1 cellular context compared by ENCODE assay signal in the genomic region with DNA sequence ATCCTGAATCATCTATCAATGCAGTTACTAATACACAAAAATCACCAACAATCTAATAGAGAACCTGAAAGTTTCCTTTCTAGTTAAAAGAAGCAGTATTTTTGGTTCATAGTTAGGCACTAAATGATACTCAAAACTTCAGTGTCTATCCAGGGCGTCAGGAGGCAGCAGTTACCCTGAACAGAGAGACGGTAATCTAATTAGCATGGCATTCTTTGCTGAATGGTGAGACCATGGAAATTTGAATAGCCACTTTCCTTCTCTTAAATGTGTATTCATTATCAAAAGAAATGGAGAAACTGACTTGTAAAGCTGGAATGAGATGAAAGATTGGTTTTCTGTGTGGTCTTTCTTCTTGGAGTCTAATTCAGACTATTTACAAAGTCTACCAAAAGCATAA.
TF ChIP-seq lines count a peak whose summit lies in the region.

No MANE protein-coding gene starts in this region.

TF ChIP-seq in WTC11, 78 proteins besides CTCF, POLR2A, EP300 and RAD21 (continued from another document):
- TF ChIP-seq ZNF232 (CRISPR knock-in tag; IDR thresholded peaks at IDR 0.05) (no peak), RELA (CRISPR knock-in tag; IDR thresholded peaks at IDR 0.05; ENCODE audit: borderline replicate concordance) (no peak), ZNF138 (CRISPR knock-in tag; conservative IDR thresholded peaks at IDR 0.05) (no peak), GABPB1 (CRISPR knock-in tag; IDR thresholded peaks at IDR 0.05) (no peak), CREB1 (CRISPR knock-in tag; IDR thresholded peaks at IDR 0.05) (no peak), SOX15 (CRISPR knock-in tag; IDR thresholded peaks at IDR 0.05) (no peak), TEAD4 (CRISPR knock-in tag; IDR thresholded peaks at IDR 0.05) (no peak), ZNF281 (CRISPR knock-in tag; IDR thresholded peaks at IDR 0.05) (no peak)
- TF ChIP-seq, protein P1, sequence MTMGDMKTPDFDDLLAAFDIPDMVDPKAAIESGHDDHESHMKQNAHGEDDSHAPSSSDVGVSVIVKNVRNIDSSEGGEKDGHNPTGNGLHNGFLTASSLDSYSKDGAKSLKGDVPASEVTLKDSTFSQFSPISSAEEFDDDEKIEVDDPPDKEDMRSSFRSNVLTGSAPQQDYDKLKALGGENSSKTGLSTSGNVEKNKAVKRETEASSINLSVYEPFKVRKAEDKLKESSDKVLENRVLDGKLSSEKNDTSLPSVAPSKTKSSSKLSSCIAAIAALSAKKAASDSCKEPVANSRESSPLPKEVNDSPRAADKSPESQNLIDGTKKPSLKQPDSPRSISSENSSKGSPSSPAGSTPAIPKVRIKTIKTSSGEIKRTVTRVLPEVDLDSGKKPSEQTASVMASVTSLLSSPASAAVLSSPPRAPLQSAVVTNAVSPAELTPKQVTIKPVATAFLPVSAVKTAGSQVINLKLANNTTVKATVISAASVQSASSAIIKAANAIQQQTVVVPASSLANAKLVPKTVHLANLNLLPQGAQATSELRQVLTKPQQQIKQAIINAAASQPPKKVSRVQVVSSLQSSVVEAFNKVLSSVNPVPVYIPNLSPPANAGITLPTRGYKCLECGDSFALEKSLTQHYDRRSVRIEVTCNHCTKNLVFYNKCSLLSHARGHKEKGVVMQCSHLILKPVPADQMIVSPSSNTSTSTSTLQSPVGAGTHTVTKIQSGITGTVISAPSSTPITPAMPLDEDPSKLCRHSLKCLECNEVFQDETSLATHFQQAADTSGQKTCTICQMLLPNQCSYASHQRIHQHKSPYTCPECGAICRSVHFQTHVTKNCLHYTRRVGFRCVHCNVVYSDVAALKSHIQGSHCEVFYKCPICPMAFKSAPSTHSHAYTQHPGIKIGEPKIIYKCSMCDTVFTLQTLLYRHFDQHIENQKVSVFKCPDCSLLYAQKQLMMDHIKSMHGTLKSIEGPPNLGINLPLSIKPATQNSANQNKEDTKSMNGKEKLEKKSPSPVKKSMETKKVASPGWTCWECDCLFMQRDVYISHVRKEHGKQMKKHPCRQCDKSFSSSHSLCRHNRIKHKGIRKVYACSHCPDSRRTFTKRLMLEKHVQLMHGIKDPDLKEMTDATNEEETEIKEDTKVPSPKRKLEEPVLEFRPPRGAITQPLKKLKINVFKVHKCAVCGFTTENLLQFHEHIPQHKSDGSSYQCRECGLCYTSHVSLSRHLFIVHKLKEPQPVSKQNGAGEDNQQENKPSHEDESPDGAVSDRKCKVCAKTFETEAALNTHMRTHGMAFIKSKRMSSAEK (CRISPR knock-in tag; IDR thresholded peaks at IDR 0.05; ENCODE audit: borderline replicate concordance), result no peak
